Comparison of ENCODE assay signal across 21 cellular contexts in the genomic region with DNA sequence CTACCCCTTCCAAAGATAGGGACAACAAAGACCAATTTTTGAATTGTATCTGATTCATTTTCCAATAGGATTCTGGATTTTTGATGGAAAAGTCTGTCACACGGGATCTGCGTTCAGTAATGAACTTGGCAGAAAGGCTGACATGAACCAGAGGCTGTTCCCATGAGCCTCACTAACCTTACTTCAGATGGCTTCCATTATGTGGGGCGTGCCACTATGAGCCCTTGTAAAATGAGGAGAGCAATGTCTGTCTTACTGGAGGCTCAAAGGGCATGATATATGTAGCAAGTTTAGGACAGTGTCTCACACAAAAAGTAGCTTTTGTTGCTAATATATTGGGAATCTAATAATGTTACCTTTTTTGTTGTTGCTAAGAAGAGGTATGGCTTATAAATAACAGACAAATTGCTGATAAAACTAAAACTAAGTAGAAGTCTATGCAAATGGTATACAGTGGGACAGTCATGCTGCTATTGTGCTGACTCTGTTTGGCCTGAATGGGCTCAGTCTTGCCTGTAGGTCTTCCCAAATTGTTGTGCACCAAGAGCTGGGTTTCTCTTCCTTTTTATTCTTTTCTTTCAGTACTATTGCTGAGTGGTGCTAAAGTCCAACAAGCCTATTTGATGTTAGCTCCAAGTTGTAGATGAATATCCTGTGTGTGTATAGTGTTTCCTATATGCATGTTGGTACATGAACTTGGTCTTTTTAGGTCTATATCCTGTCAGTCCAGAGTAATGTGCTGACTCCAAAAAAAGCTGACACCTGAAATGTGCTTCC.
"Had no signal": no experiment of that assay in that cellular context is flagged by ENCODE, and none has a peak within 500 bp of the region (broad histone marks: within the 10 kb centered on the region; RNA-seq: fewer than 3 reads in every experiment).

No MANE protein-coding gene starts in this region.

- H3K4me3 ChIP-seq: ascending aorta, left lung, sigmoid colon, spleen had no signal

- H3K36me3 ChIP-seq: ascending aorta, left lung, sigmoid colon, spleen had no signal

- H3K27me3 Mint-ChIP-seq: activated CD4-positive, alpha-beta T cell treated with anti-CD3 and anti-CD28 coated beads, Interleukin-2, amount 10 ng/mL, durations not matched to agents 24 days and 14 days; activated CD8-positive, alpha-beta T cell treated with anti-CD3 and anti-CD28 coated beads for 36 hours; activated T-cell treated with anti-CD3 and anti-CD28 coated beads, Interleukin-2, amount 50 U/mL, for 24 hours had no signal

- H3K9me3 ChIP-seq: left lung, sigmoid colon had no signal

- DNase-seq: activated CD4-positive, alpha-beta T cell treated with anti-CD3 and anti-CD28 coated beads, Interleukin-2, amount 10 ng/mL, durations not matched to agents 24 days and 14 days; activated CD8-positive, alpha-beta T cell treated with anti-CD3 and anti-CD28 coated beads for 36 hours; activated naive CD4-positive, alpha-beta T cell treated with Interleukin-2 at 50 U/mL for 16 hours; activated T-cell treated with anti-CD3 and anti-CD28 coated beads, Interleukin-2, amount 50 U/mL, for 24 hours; cerebellar nuclear complex; effector CD4-positive, alpha-beta T cell; foreskin fibroblast; glutamatergic neuron; hypothalamus; islet precursor cell; left lung; midbrain; nephron progenitor cell; nucleus accumbens; sigmoid colon; spleen; stimulated activated CD4-positive, alpha-beta T cell treated with anti-CD3 and anti-CD28 coated beads, Interleukin-4, amount 100 ng/mL, for 4 hours; T-helper 9 cell had no signal

- H3K4me1 Mint-ChIP-seq: stimulated activated memory B cell treated with anti-CD40 and anti-IgM and Interleukin-4, amounts not matched to agents 10 μg/mL and 1 μg/mL and 100 μg/mL, for 72 hours had no signal

- H3K9me3 Mint-ChIP-seq: activated CD4-positive, alpha-beta T cell treated with anti-CD3 and anti-CD28 coated beads, Interleukin-2, amount 10 ng/mL, durations not matched to agents 24 days and 14 days; activated T-cell treated with anti-CD3 and anti-CD28 coated beads, Interleukin-2, amount 50 U/mL, for 24 hours; stimulated activated memory B cell treated with anti-CD40 and anti-IgM and Interleukin-4, amounts not matched to agents 10 μg/mL and 1 μg/mL and 100 μg/mL, for 72 hours had no signal

- H3K27ac Mint-ChIP-seq: activated CD4-positive, alpha-beta T cell treated with anti-CD3 and anti-CD28 coated beads, Interleukin-2, amount 10 ng/mL, durations not matched to agents 24 days and 14 days; activated CD8-positive, alpha-beta T cell treated with anti-CD3 and anti-CD28 coated beads for 36 hours; activated T-cell treated with anti-CD3 and anti-CD28 coated beads, Interleukin-2, amount 50 U/mL, for 24 hours; activated T-helper 2 cell treated with anti-CD3 and anti-CD28 coated beads, Interferon-gamma antibody, Interleukin-2, Interleukin-4, amounts not matched to agents 10 μg/mL and 5 μg/mL and 100 μg/mL, durations not matched to agents 14 hours and 24 hours and 36 hours; nephron progenitor cell; stimulated activated memory B cell treated with anti-CD40 and anti-IgM and Interleukin-4, amounts not matched to agents 10 μg/mL and 1 μg/mL and 100 μg/mL, for 72 hours had no signal

- H3K27me3 ChIP-seq: ascending aorta, left lung, sigmoid colon, spleen had no signal

- ATAC-seq: activated CD8-positive, alpha-beta T cell treated with anti-CD3 and anti-CD28 coated beads for 36 hours; left lung; stimulated activated memory B cell treated with anti-CD40 and anti-IgM and Interleukin-4, amounts not matched to agents 10 μg/mL and 1 μg/mL and 100 μg/mL, for 72 hours had no signal

- H3K4me3 Mint-ChIP-seq: activated CD4-positive, alpha-beta T cell treated with anti-CD3 and anti-CD28 coated beads, Interleukin-2, amount 10 ng/mL, durations not matched to agents 24 days and 14 days; activated CD8-positive, alpha-beta T cell treated with anti-CD3 and anti-CD28 coated beads for 36 hours; activated T-cell treated with anti-CD3 and anti-CD28 coated beads, Interleukin-2, amount 50 U/mL, for 24 hours; nephron progenitor cell; stimulated activated memory B cell treated with anti-CD40 and anti-IgM and Interleukin-4, amounts not matched to agents 10 μg/mL and 1 μg/mL and 100 μg/mL, for 72 hours had no signal

- H3K4me1 ChIP-seq: ascending aorta, left lung, sigmoid colon, spleen had no signal

- H3K27ac ChIP-seq: ascending aorta, left lung, sigmoid colon, spleen had no signal

- H3K36me3 Mint-ChIP-seq: stimulated activated memory B cell treated with anti-CD40 and anti-IgM and Interleukin-4, amounts not matched to agents 10 μg/mL and 1 μg/mL and 100 μg/mL, for 72 hours had no signal
